1 cellular context compared by ENCODE assay signal in genomic region chr19:54335164-54335563, GRCh38.
TF ChIP-seq lines count a peak whose summit lies in the region.

No MANE protein-coding gene starts in this region.

TF ChIP-seq in GM23338, 12 proteins besides CTCF, POLR2A, EP300 and RAD21 (continued from another document):
- TF ChIP-seq, protein P1, sequence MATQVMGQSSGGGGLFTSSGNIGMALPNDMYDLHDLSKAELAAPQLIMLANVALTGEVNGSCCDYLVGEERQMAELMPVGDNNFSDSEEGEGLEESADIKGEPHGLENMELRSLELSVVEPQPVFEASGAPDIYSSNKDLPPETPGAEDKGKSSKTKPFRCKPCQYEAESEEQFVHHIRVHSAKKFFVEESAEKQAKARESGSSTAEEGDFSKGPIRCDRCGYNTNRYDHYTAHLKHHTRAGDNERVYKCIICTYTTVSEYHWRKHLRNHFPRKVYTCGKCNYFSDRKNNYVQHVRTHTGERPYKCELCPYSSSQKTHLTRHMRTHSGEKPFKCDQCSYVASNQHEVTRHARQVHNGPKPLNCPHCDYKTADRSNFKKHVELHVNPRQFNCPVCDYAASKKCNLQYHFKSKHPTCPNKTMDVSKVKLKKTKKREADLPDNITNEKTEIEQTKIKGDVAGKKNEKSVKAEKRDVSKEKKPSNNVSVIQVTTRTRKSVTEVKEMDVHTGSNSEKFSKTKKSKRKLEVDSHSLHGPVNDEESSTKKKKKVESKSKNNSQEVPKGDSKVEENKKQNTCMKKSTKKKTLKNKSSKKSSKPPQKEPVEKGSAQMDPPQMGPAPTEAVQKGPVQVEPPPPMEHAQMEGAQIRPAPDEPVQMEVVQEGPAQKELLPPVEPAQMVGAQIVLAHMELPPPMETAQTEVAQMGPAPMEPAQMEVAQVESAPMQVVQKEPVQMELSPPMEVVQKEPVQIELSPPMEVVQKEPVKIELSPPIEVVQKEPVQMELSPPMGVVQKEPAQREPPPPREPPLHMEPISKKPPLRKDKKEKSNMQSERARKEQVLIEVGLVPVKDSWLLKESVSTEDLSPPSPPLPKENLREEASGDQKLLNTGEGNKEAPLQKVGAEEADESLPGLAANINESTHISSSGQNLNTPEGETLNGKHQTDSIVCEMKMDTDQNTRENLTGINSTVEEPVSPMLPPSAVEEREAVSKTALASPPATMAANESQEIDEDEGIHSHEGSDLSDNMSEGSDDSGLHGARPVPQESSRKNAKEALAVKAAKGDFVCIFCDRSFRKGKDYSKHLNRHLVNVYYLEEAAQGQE (IDR thresholded peaks at IDR 0.05; ENCODE audit: unreplicated experiment) = no peak
- TF ChIP-seq, protein P2, sequence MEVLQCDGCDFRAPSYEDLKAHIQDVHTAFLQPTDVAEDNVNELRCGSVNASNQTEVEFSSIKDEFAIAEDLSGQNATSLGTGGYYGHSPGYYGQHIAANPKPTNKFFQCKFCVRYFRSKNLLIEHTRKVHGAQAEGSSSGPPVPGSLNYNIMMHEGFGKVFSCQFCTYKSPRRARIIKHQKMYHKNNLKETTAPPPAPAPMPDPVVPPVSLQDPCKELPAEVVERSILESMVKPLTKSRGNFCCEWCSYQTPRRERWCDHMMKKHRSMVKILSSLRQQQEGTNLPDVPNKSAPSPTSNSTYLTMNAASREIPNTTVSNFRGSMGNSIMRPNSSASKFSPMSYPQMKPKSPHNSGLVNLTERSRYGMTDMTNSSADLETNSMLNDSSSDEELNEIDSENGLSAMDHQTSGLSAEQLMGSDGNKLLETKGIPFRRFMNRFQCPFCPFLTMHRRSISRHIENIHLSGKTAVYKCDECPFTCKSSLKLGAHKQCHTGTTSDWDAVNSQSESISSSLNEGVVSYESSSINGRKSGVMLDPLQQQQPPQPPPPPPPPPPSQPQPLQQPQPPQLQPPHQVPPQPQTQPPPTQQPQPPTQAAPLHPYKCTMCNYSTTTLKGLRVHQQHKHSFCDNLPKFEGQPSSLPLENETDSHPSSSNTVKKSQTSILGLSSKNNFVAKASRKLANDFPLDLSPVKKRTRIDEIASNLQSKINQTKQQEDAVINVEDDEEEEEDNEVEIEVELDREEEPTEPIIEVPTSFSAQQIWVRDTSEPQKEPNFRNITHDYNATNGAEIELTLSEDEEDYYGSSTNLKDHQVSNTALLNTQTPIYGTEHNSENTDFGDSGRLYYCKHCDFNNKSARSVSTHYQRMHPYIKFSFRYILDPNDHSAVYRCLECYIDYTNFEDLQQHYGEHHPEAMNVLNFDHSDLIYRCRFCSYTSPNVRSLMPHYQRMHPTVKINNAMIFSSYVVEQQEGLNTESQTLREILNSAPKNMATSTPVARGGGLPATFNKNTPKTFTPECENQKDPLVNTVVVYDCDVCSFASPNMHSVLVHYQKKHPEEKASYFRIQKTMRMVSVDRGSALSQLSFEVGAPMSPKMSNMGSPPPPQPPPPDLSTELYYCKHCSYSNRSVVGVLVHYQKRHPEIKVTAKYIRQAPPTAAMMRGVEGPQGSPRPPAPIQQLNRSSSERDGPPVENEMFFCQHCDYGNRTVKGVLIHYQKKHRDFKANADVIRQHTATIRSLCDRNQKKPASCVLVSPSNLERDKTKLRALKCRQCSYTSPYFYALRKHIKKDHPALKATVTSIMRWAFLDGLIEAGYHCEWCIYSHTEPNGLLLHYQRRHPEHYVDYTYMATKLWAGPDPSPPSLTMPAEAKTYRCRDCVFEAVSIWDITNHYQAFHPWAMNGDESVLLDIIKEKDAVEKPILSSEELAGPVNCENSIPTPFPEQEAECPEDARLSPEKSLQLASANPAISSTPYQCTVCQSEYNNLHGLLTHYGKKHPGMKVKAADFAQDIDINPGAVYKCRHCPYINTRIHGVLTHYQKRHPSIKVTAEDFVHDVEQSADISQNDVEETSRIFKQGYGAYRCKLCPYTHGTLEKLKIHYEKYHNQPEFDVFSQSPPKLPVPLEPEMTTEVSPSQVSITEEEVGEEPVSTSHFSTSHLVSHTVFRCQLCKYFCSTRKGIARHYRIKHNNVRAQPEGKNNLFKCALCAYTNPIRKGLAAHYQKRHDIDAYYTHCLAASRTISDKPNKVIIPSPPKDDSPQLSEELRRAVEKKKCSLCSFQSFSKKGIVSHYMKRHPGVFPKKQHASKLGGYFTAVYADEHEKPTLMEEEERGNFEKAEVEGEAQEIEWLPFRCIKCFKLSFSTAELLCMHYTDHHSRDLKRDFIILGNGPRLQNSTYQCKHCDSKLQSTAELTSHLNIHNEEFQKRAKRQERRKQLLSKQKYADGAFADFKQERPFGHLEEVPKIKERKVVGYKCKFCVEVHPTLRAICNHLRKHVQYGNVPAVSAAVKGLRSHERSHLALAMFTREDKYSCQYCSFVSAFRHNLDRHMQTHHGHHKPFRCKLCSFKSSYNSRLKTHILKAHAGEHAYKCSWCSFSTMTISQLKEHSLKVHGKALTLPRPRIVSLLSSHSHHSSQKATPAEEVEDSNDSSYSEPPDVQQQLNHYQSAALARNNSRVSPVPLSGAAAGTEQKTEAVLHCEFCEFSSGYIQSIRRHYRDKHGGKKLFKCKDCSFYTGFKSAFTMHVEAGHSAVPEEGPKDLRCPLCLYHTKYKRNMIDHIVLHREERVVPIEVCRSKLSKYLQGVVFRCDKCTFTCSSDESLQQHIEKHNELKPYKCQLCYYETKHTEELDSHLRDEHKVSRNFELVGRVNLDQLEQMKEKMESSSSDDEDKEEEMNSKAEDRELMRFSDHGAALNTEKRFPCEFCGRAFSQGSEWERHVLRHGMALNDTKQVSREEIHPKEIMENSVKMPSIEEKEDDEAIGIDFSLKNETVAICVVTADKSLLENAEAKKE (CRISPR knock-in tag; IDR thresholded peaks at IDR 0.05) = no peak
- TF ChIP-seq STAT1 (IDR thresholded peaks at IDR 0.05; ENCODE audit: unreplicated experiment) = no peak
- no peak for TF ChIP-seq POLR2AphosphoS5 (IDR thresholded peaks at IDR 0.05; ENCODE audit: low read depth)
- TF ChIP-seq ZNF114 (CRISPR knock-in tag; IDR thresholded peaks at IDR 0.05) = no peak
- no peak for TF ChIP-seq CREB1 (CRISPR knock-in tag; IDR thresholded peaks at IDR 0.05; ENCODE audit: low read depth)
- no peak for TF ChIP-seq ETS1 (IDR thresholded peaks at IDR 0.05)
- TF ChIP-seq NANOG (IDR thresholded peaks at IDR 0.05; ENCODE audit: borderline replicate concordance) = no peak
- no peak for TF ChIP-seq EZH2phosphoT487 (IDR thresholded peaks at IDR 0.05; ENCODE audit: unreplicated experiment)
- TF ChIP-seq JUNB (IDR thresholded peaks at IDR 0.05; ENCODE audit: unreplicated experiment) = no peak
